23 cellular contexts compared by ENCODE assay signal in the genomic region with DNA sequence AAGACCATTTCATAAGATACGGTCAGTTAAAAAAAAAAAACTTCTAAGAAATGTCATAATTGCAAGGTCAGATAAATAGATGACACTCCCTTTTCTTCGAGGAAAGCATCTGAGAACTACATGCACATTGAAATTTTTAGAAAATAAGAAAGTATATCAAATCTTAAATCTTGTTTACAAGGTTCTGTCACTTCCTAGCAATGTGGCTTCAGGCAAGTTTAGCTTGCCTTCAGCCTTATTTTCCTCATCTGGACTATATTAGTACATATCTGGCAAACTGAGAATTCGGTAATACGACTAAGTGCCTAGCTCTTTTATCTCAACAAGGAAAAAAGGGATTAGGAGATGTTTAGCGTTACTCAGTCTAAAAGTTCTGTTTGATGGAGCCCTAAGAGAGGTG. TPM values are rescaled to one million over a fixed set of nuclear protein-coding genes. Genes with fewer than 3 reads are reported as not detected.
"Had no signal": no experiment of that assay in that cellular context is flagged by ENCODE, and none has a peak within 500 bp of the region (broad histone marks: within the 10 kb centered on the region; RNA-seq: fewer than 3 reads in every experiment).

No MANE protein-coding gene starts in this region.

- H3K27me3 ChIP-seq: body of pancreas, dorsolateral prefrontal cortex, gastrocnemius medialis, left lung, sigmoid colon, spleen, thyroid gland had no signal

- H3K27ac ChIP-seq: body of pancreas, epithelial cell of prostate, gastrocnemius medialis, left lung, sigmoid colon, spleen, thyroid gland had no signal

- H3K4me3 ChIP-seq: body of pancreas, dorsolateral prefrontal cortex, gastrocnemius medialis, left lung, sigmoid colon, spleen, thyroid gland had no signal

- H3K4me1 ChIP-seq: body of pancreas, gastrocnemius medialis, left lung, sigmoid colon, spleen, thyroid gland had no signal

- H3K9me3 ChIP-seq: body of pancreas, gastrocnemius medialis, left lung, sigmoid colon, spleen, thyroid gland had no signal

- DNase-seq: activated CD4-positive, CD25-positive, alpha-beta regulatory T cell treated with anti-CD3 and anti-CD28 coated beads, Interleukin-2, amount 50 U/mL, for 72 hours; activated gamma-delta T cell; amygdala; body of pancreas; dorsolateral prefrontal cortex; gastrocnemius medialis; left lung; nephron progenitor cell; nucleus accumbens; sigmoid colon; spleen; stimulated activated naive CD4-positive, alpha-beta T cell treated with Interleukin-2 at 50 U/mL for 16 hours; T-helper 9 cell; thyroid gland had no signal

RNA-seq across cellular contexts. Expression of a gene that starts 32.5 kb away (rescaled TPM):
- total RNA-seq: activated CD8-positive, alpha-beta memory T cell treated with anti-CD3 and anti-CD28 coated beads for 36 hours; activated naive CD4-positive, alpha-beta T cell treated with anti-CD3 and anti-CD28 coated beads, Interleukin-2, amount 50 U/mL, for 72 hours; body of pancreas; cardiac septum; left lung; lung microvascular endothelial cell; mesothelial cell of epicardium; renal cortical epithelial cell; sigmoid colon; spleen; subcutaneous adipose tissue; thyroid gland; urinary bladder had no signal
- polyA plus RNA-seq: sigmoid colon, spleen, urinary bladder had no signal
